8 cellular contexts compared by ENCODE assay signal in the genomic region with DNA sequence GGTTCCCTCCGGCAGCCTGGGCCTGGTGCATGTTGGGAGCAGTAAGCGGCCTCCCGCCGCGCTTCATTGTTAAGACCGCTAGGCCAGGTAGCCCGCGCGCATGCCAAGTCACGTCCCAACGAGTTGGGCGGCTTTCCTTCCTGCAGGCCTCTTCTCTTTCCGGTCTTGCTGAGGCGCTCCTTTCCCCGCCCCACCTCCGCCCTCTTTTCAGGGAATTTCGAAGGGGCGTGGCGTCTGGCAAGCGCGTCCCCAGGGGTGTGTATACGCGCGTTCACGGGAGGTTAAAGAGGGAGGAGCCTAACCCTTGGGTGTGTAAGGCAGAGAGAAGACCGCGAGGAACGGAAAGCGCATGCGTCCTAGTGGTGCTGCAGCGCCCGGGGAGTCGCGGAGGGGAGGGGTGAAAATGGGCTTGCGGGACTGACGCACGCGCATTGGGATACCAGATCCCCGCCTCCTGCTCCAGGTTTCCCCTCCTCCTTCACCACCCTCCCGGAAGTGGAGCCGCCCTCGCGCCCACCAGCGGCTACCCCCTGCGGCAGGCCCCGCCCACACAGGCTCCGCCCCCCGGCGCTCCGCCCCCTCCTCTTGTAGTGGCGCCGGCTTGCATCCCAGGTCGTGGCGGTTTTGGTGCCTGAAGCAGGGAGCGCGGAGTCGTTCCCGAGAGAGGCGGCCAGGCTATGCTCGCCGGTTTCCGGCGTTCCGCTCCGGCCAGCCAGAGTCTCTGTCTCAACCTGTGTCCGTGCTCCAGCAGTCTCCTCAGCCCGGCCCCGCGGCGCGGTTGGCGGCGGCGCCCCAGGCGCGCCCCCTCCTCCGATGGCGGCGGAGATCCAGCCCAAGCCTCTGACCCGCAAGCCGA. TPM values are rescaled to one million over a fixed set of nuclear protein-coding genes. Genes with fewer than 3 reads are reported as not detected.
A peak's percentile ranks its signal among the peaks of the same experiment; 100 is the strongest.
DNase-seq lines count a peak whose midpoint lies in the region; ATAC-seq, FAIRE-seq and TF ChIP-seq lines count a peak whose summit lies in the region.

A gene with protein sequence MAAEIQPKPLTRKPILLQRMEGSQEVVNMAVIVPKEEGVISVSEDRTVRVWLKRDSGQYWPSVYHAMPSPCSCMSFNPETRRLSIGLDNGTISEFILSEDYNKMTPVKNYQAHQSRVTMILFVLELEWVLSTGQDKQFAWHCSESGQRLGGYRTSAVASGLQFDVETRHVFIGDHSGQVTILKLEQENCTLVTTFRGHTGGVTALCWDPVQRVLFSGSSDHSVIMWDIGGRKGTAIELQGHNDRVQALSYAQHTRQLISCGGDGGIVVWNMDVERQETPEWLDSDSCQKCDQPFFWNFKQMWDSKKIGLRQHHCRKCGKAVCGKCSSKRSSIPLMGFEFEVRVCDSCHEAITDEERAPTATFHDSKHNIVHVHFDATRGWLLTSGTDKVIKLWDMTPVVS (plus strand): TSS at position 588 of the 856 bp plus-strand sequence. CDS start 226 bp downstream, at position 814.

- H3K27me3 ChIP-seq in adrenal gland = no peaks in the 10 kb centered on the region
- no peaks in the 10 kb centered on the region for H3K27me3 ChIP-seq in heart left ventricle

- DNase-seq in GM12891 (ENCODE audit: insufficient read length, low spot score) = peak; percentile 73
- peak; percentile 83 for DNase-seq in NCI-H1436 treated with DMSO at 0.1 percent for 48 hours (lab: John Stamatoyannopoulos, UW)
- peak; percentile 97 to 100 (median 98) for DNase-seq in T-cell
- peak; percentile 100 for DNase-seq in adrenal gland
- peak; percentile 100 for DNase-seq in heart left ventricle
- peak; percentile 100 for DNase-seq in pons (ENCODE audit: low spot score)
- DNase-seq in type B pancreatic cell (ENCODE audit: extremely low spot score, unreplicated experiment) = peak; percentile 99

- H3K4me3 Mint-ChIP-seq in T-cell = peak within 1 kb of the TSS; percentile 83 to 100 (median 97)
- peak within 1 kb of the TSS; percentile 94 for H3K4me3 Mint-ChIP-seq in type B pancreatic cell

- CTCF ChIA-PET in T-cell (lab: Charles Lee) = interaction anchor here in 1 of 2 donors (0.9 to 1.5 kb wide), 2 partner anchors 61 to 131 kb away, joined by 3 to 9 read pairs; a partner anchor contains a TSS

- H3K9me3 ChIP-seq in adrenal gland (replicated peaks in 1 of 3) = no peaks in the 10 kb centered on the region
- no peaks in the 10 kb centered on the region for H3K9me3 ChIP-seq in heart left ventricle

- TF ChIP-seq POLR2A in GM12891 (IDR thresholded peaks at IDR 0.05; ENCODE audit: low read depth, low read length) (peak; percentile 66), adrenal gland (IDR thresholded peaks at IDR 0.05) (peak; percentile 91 to 97), heart left ventricle (IDR thresholded peaks at IDR 0.05) (peak in 1 of 2 donors; percentile 92)

- H3K27ac Mint-ChIP-seq in T-cell = peak within 1 kb of the TSS; percentile 99
- peak within 1 kb of the TSS; percentile 93 for H3K27ac Mint-ChIP-seq in type B pancreatic cell

- H3K4me1 Mint-ChIP-seq in T-cell (peaks cover 26 to 44% (median 37%) of the 10 kb centered on the region in 3 donors), type B pancreatic cell (ENCODE audit: unreplicated experiment) (peaks cover 33% of the 10 kb centered on the region)

- TF ChIP-seq CTCF in adrenal gland (IDR thresholded peaks at IDR 0.05) (peak in 4 of 6 experiments; percentile 21 to 41 (median 26)), heart left ventricle (IDR thresholded peaks at IDR 0.05) (peak in 7 of 12 donors; percentile 4 to 45 (median 28)), type B pancreatic cell (conservative IDR thresholded peaks at IDR 0.05) (peak; percentile 21)

- POLR2A ChIA-PET in T-cell (lab: Charles Lee) = interaction anchor here (0.6 to 2.9 kb wide), 4 partner anchors 62 to 1147 kb away, joined by 3 to 44 read pairs (median 7); a partner anchor contains a TSS

- H3K4me3 ChIP-seq in adrenal gland = peak within 1 kb of the TSS; percentile 38 to 95 (median 84)
- peak within 1 kb of the TSS; percentile 76 to 96 (median 94) for H3K4me3 ChIP-seq in heart left ventricle

- ATAC-seq in HG02840 (IDR thresholded peaks at IDR 0.05; ENCODE audit: low FRiP score, unreplicated experiment) (peak; percentile 81), T-cell (replicated peaks in 1 of 4) (peak; percentile 79 to 88 (median 82)), heart left ventricle (peak; percentile 95 to 98 (median 97))

- intact Hi-C loops in adrenal gland (cut with DNase I) = loop anchor here (2.0 to 10.0 kb wide), 2 partner anchors 129 to 133 kb away; a partner anchor contains a TSS
- intact Hi-C loops in heart left ventricle (cut with DNase I) = loop anchor here (1.0 to 10.0 kb wide), 21 partner anchors 81 to 611 kb away; a partner anchor contains a TSS

- FAIRE-seq in GM12891 (lab: Jason Lieb, UNC) = peak; percentile 99

- H3K36me3 ChIP-seq in adrenal gland (replicated peaks in 1 of 2) = no peaks in the 10 kb centered on the region
- no peaks in the 10 kb centered on the region for H3K36me3 ChIP-seq in heart left ventricle

- H3K27ac ChIP-seq in adrenal gland = peak within 1 kb of the TSS; percentile 68 to 97 (median 82)
- peak within 1 kb of the TSS; percentile 68 to 96 (median 88) for H3K27ac ChIP-seq in heart left ventricle

- H3K27me3 Mint-ChIP-seq in T-cell (no peaks in the 10 kb centered on the region), type B pancreatic cell (no peaks in the 10 kb centered on the region)

- no peaks in the 10 kb centered on the region for H3K9me3 Mint-ChIP-seq in T-cell
- H3K9me3 Mint-ChIP-seq in type B pancreatic cell = no peaks in the 10 kb centered on the region

- WGBS in adrenal gland, 4 donors = 0 to 1% (median 0%) methylated on average over 3 to 81 of the region's 81 CpGs
- WGBS in heart left ventricle, 4 donors = 0 to 1% (median 0%) methylated on average over 32 to 81 of the region's 81 CpGs

- H3K36me3 Mint-ChIP-seq in T-cell (no peaks in the 10 kb centered on the region), type B pancreatic cell (no peaks in the 10 kb centered on the region)

- H3K4me1 ChIP-seq in adrenal gland (replicated peaks in 1 of 2) = peaks cover 13 to 38% of the 10 kb centered on the region in 2 donors
- peaks cover 0 to 46% (median 12%) of the 10 kb centered on the region in 12 donors for H3K4me1 ChIP-seq in heart left ventricle

TF ChIP-seq in GM12891, 5 proteins besides CTCF, POLR2A, EP300 and RAD21:
- TF ChIP-seq SPI1 (IDR thresholded peaks at IDR 0.05; ENCODE audit: low read depth, low read length) (0 out of 2 replicates have a peak, but pooled peaks have one; percentile 9), TAF1 (IDR thresholded peaks at IDR 0.05; ENCODE audit: low read depth, low read length) (peak; percentile 56), POU2F2 (IDR thresholded peaks at IDR 0.05; ENCODE audit: low read depth, low read length) (peak; percentile 80), POLR2AphosphoS5 (IDR thresholded peaks at IDR 0.05; ENCODE audit: low read depth, low read length) (peak; percentile 53; the same call in 1 of the 2 replicates), PAX5 (IDR thresholded peaks at IDR 0.05; ENCODE audit: insufficient read depth, low read length, severe bottlenecking) (no peak)

RNA-seq across cellular contexts. Expression of the gene that starts here (rescaled TPM):
- 5.5 TPM for polyA plus RNA-seq in GM12891 (2012; ENCODE audit: low read depth, missing spikeins)
- total RNA-seq in T-cell (10 to 100 TPM; 18.2 to 28.3 (median 20.0) TPM), adrenal gland (10 to 100 TPM; 14.9 to 38.6 (median 29.0) TPM), heart left ventricle (10 to 100 TPM in 1 of 9 donors, 1 to 10 TPM in 8; 3.9 to 12.6 (median 7.4) TPM), type B pancreatic cell (ENCODE audit: low replicate concordance) (17.5 and 20.3 TPM in 2 replicates)
- polyA plus RNA-seq in adrenal gland (10 to 100 TPM; 13.2 to 22.2 (median 16.6) TPM), heart left ventricle (1 to 10 TPM; 2.0 to 4.9 TPM)

Comparison
In these comparisons a context has a peak if more than half of its experiments do, and no peak if none do; other contexts are left out.
1. Peak in every context shown above with its lines: DNase-seq, ATAC-seq, H3K4me3 ChIP-seq and H3K27ac ChIP-seq.